In genomic region chr2:196535742-196536141, GRCh38 we compare ENCODE assay signal across 18 cellular contexts. TPM values are rescaled to one million over a fixed set of nuclear protein-coding genes. Genes with fewer than 3 reads are reported as not detected.
DNase-seq lines count a peak whose midpoint lies in the region; ATAC-seq lines count a peak whose summit lies in the region.
"Had no signal": no experiment of that assay in that cellular context is flagged by ENCODE, and none has a peak within 500 bp of the region (broad histone marks: within the 10 kb centered on the region; RNA-seq: fewer than 3 reads in every experiment).

No MANE protein-coding gene starts in this region.

- H3K4me1 ChIP-seq in Karpas-422 (ENCODE audit: low read length) = no peaks in the 10 kb centered on the region
- H3K4me1 ChIP-seq: tibial nerve had no signal

- no peaks in the 10 kb centered on the region for H3K79me2 ChIP-seq in Karpas-422 (ENCODE audit: low read length)

- ATAC-seq in GM21723 (IDR thresholded peaks at IDR 0.05; ENCODE audit: unreplicated experiment) = no peak
- ATAC-seq in activated CD4-positive, alpha-beta T cell treated with anti-CD3 and anti-CD28 coated beads for 36 hours = no peak
- ATAC-seq: CD8-positive, alpha-beta T cell; left cardiac atrium; WTC11 had no signal

- H3K4me2 ChIP-seq in Karpas-422 (ENCODE audit: low read depth, low read length, poor library complexity, severe bottlenecking) = no peak overlapping the region
- H3K4me2 ChIP-seq: smooth muscle cell had no signal

- POLR2A ChIA-PET in activated CD4-positive, alpha-beta T cell treated with anti-CD3 and anti-CD28 coated beads for 36 hours (lab: Charles Lee) = no interaction called here

- no peaks in the 10 kb centered on the region for H4K20me1 ChIP-seq in Karpas-422 (ENCODE audit: insufficient read depth, low read depth, low read length)

- no peaks in the 10 kb centered on the region for H3K9me3 Mint-ChIP-seq in activated CD4-positive, alpha-beta T cell treated with anti-CD3 and anti-CD28 coated beads for 36 hours (ENCODE audit: low read depth)
- H3K9me3 Mint-ChIP-seq: CD8-positive, alpha-beta T cell had no signal

- no peak overlapping the region for H3K4me3 Mint-ChIP-seq in activated CD4-positive, alpha-beta T cell treated with anti-CD3 and anti-CD28 coated beads for 36 hours
- H3K4me3 Mint-ChIP-seq: CD8-positive, alpha-beta T cell; WTC11 had no signal

- H3K9me3 ChIP-seq in Karpas-422 (ENCODE audit: low read length) = no peaks in the 10 kb centered on the region
- H3K9me3 ChIP-seq: tibial nerve had no signal

- DNase-seq in DMS53 treated with DMSO at 0.1 percent for 48 hours (lab: John Stamatoyannopoulos, UW; ENCODE audit: unreplicated experiment) (peak; percentile 22), Karpas-422 (peak; percentile 47), SK-MEL-5 (ENCODE audit: low read depth, low spot score) (peak; percentile 5), midbrain (lab: John Stamatoyannopoulos, UW) (peak; percentile 28), putamen (ENCODE audit: low spot score) (no peak)
- no peak for DNase-seq in activated effector memory CD4-positive, alpha-beta T cell treated with anti-CD3 and anti-CD28 coated beads, Interleukin-2, amount 50 U/mL, for 16 hours
- DNase-seq in activated CD4-positive, alpha-beta T cell treated with anti-CD3 and anti-CD28 coated beads for 36 hours = no peak
- DNase-seq: activated naive CD4-positive, alpha-beta T cell; CD8-positive, alpha-beta T cell; IMR-90; left cardiac atrium; NCI-H1105; NCI-H2171 treated with DMSO at 0.1 percent for 48 hours; T-helper 1 cell had no signal

- H3K27me3 Mint-ChIP-seq in activated CD4-positive, alpha-beta T cell treated with anti-CD3 and anti-CD28 coated beads for 36 hours = peaks cover 7% of the 10 kb centered on the region

- intact Hi-C loops in activated CD4-positive, alpha-beta T cell treated with anti-CD3 and anti-CD28 coated beads for 36 hours (cut with DNase I, micrococcal nuclease) = no loop called here

- H3K27me3 ChIP-seq in Karpas-422 (ENCODE audit: low read length) = no peaks in the 10 kb centered on the region
- H3K27me3 ChIP-seq: tibial nerve had no signal

- no peaks in the 10 kb centered on the region for H3K4me1 Mint-ChIP-seq in activated CD4-positive, alpha-beta T cell treated with anti-CD3 and anti-CD28 coated beads for 36 hours

- H3K27ac ChIP-seq in Karpas-422 (ENCODE audit: low read length) = no peak overlapping the region
- H3K27ac ChIP-seq: tibial nerve had no signal

- CTCF ChIA-PET in activated CD4-positive, alpha-beta T cell treated with anti-CD3 and anti-CD28 coated beads for 36 hours (lab: Charles Lee) = no interaction called here

- H3K27ac Mint-ChIP-seq in activated CD4-positive, alpha-beta T cell treated with anti-CD3 and anti-CD28 coated beads for 36 hours = no peak overlapping the region
- H3K27ac Mint-ChIP-seq: CD8-positive, alpha-beta T cell; WTC11 had no signal

- H2AFZ ChIP-seq in Karpas-422 (ENCODE audit: low read length) = no peak overlapping the region

- H3K36me3 ChIP-seq in Karpas-422 (ENCODE audit: insufficient read depth, low read length) = no peaks in the 10 kb centered on the region
- H3K36me3 ChIP-seq: tibial nerve had no signal

- no peak overlapping the region for H3K4me3 ChIP-seq in Karpas-422 (ENCODE audit: low read length)
- H3K4me3 ChIP-seq: smooth muscle cell, tibial nerve had no signal

- H3K9ac ChIP-seq in Karpas-422 (ENCODE audit: low read length) = no peak overlapping the region

- no peaks in the 10 kb centered on the region for H3K9me2 ChIP-seq in Karpas-422 (replicated peaks; ENCODE audit: insufficient read depth, low read length)

- H3K36me3 Mint-ChIP-seq in activated CD4-positive, alpha-beta T cell treated with anti-CD3 and anti-CD28 coated beads for 36 hours (ENCODE audit: low read depth) = no peaks in the 10 kb centered on the region
- H3K36me3 Mint-ChIP-seq: CD8-positive, alpha-beta T cell; WTC11 had no signal

- in situ Hi-C loops in SK-MEL-5 (cut with HindIII; ENCODE audit: low pct_unique_long_range_greater_than_20kb, low sequenced_read_pairs) = no loop called here

RNA-seq across cellular contexts. Expression of gene HECW2, which starts 57.6 kb away (rescaled TPM):
- total RNA-seq in Karpas-422 (2014; rRNA removed; shearing (Covaris generic); ENCODE audit: low replicate concordance) = 1.0 and 4.5 TPM in 2 replicates
- 0.11 and 0.37 TPM in 2 replicates for total RNA-seq in SK-MEL-5 (2014; rRNA removed; shearing (Covaris generic))
- 0.12 and 0.54 TPM in 2 replicates for polyA plus RNA-seq in SK-MEL-5 (2015; cell fraction: cytosol; rRNA removed)
- polyA plus RNA-seq in SK-MEL-5 (2015; cell fraction: nucleus; rRNA removed) = 0.09 and 0.26 TPM in 2 replicates
- total RNA-seq in activated CD4-positive, alpha-beta T cell treated with anti-CD3 and anti-CD28 coated beads for 36 hours = 1 to 10 TPM; 1.3 to 1.6 TPM

Comparison
In these comparisons a context has a peak if more than half of its experiments do, and no peak if none do; other contexts are left out.
1. DNase-seq: peak in DMS53 treated with DMSO at 0.1 percent for 48 hours (single experiment), Karpas-422 (single experiment), SK-MEL-5 (single experiment) and midbrain (single experiment); none in activated effector memory CD4-positive, alpha-beta T cell treated with anti-CD3 and anti-CD28 coated beads, Interleukin-2, amount 50 U/mL, for 16 hours (single experiment), activated CD4-positive, alpha-beta T cell treated with anti-CD3 and anti-CD28 coated beads for 36 hours (single experiment) and putamen (single experiment).